Comparison of ENCODE assay signal across 20 cellular contexts in genomic region chr15:75380773-75381172, GRCh38. TPM values are rescaled to one million over a fixed set of nuclear protein-coding genes. Genes with fewer than 3 reads are reported as not detected.
DNase-seq lines count a peak whose midpoint lies in the region; ATAC-seq and TF ChIP-seq lines count a peak whose summit lies in the region.
"Had no signal": no experiment of that assay in that cellular context is flagged by ENCODE, and none has a peak within 500 bp of the region (broad histone marks: within the 10 kb centered on the region; RNA-seq: fewer than 3 reads in every experiment).

No MANE protein-coding gene starts in this region.

- DNase-seq in activated T-cell treated with anti-CD3 and anti-CD28 coated beads, Interleukin-2, amount 50 U/mL, for 72 hours, result no peak
- DNase-seq in activated T-cell treated with anti-CD3 and anti-CD28 coated beads for 4 hours (no peak), RPMI8226 (peak; percentile 81), endothelial cell (ENCODE audit: low spot score) (no peak)
- DNase-seq in stimulated activated effector memory CD8-positive, alpha-beta T cell treated with anti-CD3 and anti-CD28 coated beads, Interleukin-12 subunit alpha, Interleukin-12 subunit beta, amount 100 ng/mL, for 72 hours (ENCODE audit: low spot score in 2 of 2), result no peak
- DNase-seq: CD4-positive, alpha-beta T cell; COR-L47; H7; KBM-7; MG63; NCI-H1105 treated with DMSO at 0.1 percent for 48 hours; NCI-H146; NCI-H2029; NCI-H446; NCI-H524 treated with DMSO at 0.1 percent for 48 hours; NCI-H774; SK-N-SH had no signal

- ATAC-seq in activated T-cell treated with anti-CD3 and anti-CD28 coated beads, Interleukin-2, amount 50 U/mL, for 72 hours (replicated peaks in 1 of 2), result no peak
- ATAC-seq in stimulated activated effector memory CD8-positive, alpha-beta T cell treated with anti-CD3 and anti-CD28 coated beads, Interleukin-12 subunit alpha, Interleukin-12 subunit beta, amount 100 ng/mL, for 72 hours, result no peak
- ATAC-seq in HG03432 (IDR thresholded peaks at IDR 0.05; ENCODE audit: unreplicated experiment) (no peak), HG03280 (IDR thresholded peaks at IDR 0.05; ENCODE audit: unreplicated experiment) (no peak), GM21526 (IDR thresholded peaks at IDR 0.05; ENCODE audit: low FRiP score, unreplicated experiment) (no peak)

- peaks cover 4% of the 10 kb centered on the region for H3K4me1 Mint-ChIP-seq in activated T-cell treated with anti-CD3 and anti-CD28 coated beads, Interleukin-2, amount 50 U/mL, for 72 hours (ENCODE audit: low read depth)
- H3K4me1 Mint-ChIP-seq in endothelial cell (ENCODE audit: unreplicated experiment), result peaks cover 17% of the 10 kb centered on the region
- peaks cover 4% of the 10 kb centered on the region for H3K4me1 Mint-ChIP-seq in stimulated activated effector memory CD8-positive, alpha-beta T cell treated with anti-CD3 and anti-CD28 coated beads, Interleukin-12 subunit alpha, Interleukin-12 subunit beta, amount 100 ng/mL, for 72 hours

- no peak for TF ChIP-seq CTCF in endothelial cell (IDR thresholded peaks at IDR 0.05; ENCODE audit: unreplicated experiment)

- H3K9me3 Mint-ChIP-seq in activated T-cell treated with anti-CD3 and anti-CD28 coated beads, Interleukin-2, amount 50 U/mL, for 72 hours, result no peaks in the 10 kb centered on the region
- no peaks in the 10 kb centered on the region for H3K9me3 Mint-ChIP-seq in endothelial cell (ENCODE audit: unreplicated experiment)
- H3K9me3 Mint-ChIP-seq in stimulated activated effector memory CD8-positive, alpha-beta T cell treated with anti-CD3 and anti-CD28 coated beads, Interleukin-12 subunit alpha, Interleukin-12 subunit beta, amount 100 ng/mL, for 72 hours, result no peaks in the 10 kb centered on the region
- H3K9me3 Mint-ChIP-seq: CD4-positive, alpha-beta T cell had no signal

- peak overlapping the region; percentile 26 for H3K27ac Mint-ChIP-seq in activated T-cell treated with anti-CD3 and anti-CD28 coated beads, Interleukin-2, amount 50 U/mL, for 72 hours
- H3K27ac Mint-ChIP-seq in endothelial cell (ENCODE audit: unreplicated experiment), result no peak overlapping the region
- H3K27ac Mint-ChIP-seq in stimulated activated effector memory CD8-positive, alpha-beta T cell treated with anti-CD3 and anti-CD28 coated beads, Interleukin-12 subunit alpha, Interleukin-12 subunit beta, amount 100 ng/mL, for 72 hours, result peak overlapping the region; percentile 27
- H3K27ac Mint-ChIP-seq: CD4-positive, alpha-beta T cell had no signal

- peaks cover 7 to 34% of the 10 kb centered on the region in 2 donors for H3K36me3 Mint-ChIP-seq in activated T-cell treated with anti-CD3 and anti-CD28 coated beads, Interleukin-2, amount 50 U/mL, for 72 hours (ENCODE audit: insufficient read depth in 2 of 2)
- H3K36me3 Mint-ChIP-seq in endothelial cell (ENCODE audit: low read depth, unreplicated experiment), result peaks cover 19% of the 10 kb centered on the region
- peaks cover 100% of the 10 kb centered on the region for H3K36me3 Mint-ChIP-seq in stimulated activated effector memory CD8-positive, alpha-beta T cell treated with anti-CD3 and anti-CD28 coated beads, Interleukin-12 subunit alpha, Interleukin-12 subunit beta, amount 100 ng/mL, for 72 hours

- H3K27me3 Mint-ChIP-seq in activated T-cell treated with anti-CD3 and anti-CD28 coated beads, Interleukin-2, amount 50 U/mL, for 72 hours (ENCODE audit: low read depth), result no peaks in the 10 kb centered on the region
- H3K27me3 Mint-ChIP-seq in endothelial cell (ENCODE audit: unreplicated experiment), result peaks cover 1% of the 10 kb centered on the region
- H3K27me3 Mint-ChIP-seq: CD4-positive, alpha-beta T cell had no signal

- no peak overlapping the region for H3K4me3 Mint-ChIP-seq in activated T-cell treated with anti-CD3 and anti-CD28 coated beads, Interleukin-2, amount 50 U/mL, for 72 hours
- H3K4me3 Mint-ChIP-seq in endothelial cell (ENCODE audit: unreplicated experiment), result peak overlapping the region; percentile 70
- no peak overlapping the region for H3K4me3 Mint-ChIP-seq in stimulated activated effector memory CD8-positive, alpha-beta T cell treated with anti-CD3 and anti-CD28 coated beads, Interleukin-12 subunit alpha, Interleukin-12 subunit beta, amount 100 ng/mL, for 72 hours
- H3K4me3 Mint-ChIP-seq: CD4-positive, alpha-beta T cell had no signal

RNA-seq across cellular contexts. Expression of gene MAN2C1, which starts 12.4 kb away (rescaled TPM):
- 100 to 1,000 TPM; 106 to 120 TPM for total RNA-seq in activated T-cell treated with anti-CD3 and anti-CD28 coated beads, Interleukin-2, amount 50 U/mL, for 72 hours
- 237 TPM for total RNA-seq in endothelial cell (ENCODE audit: unreplicated experiment)

RNA-seq across cellular contexts. Expression of gene NEIL1, which starts 33.9 kb away (rescaled TPM):
- 10 to 100 TPM in 1 of 2 donors, 1 to 10 TPM in 1; 5.8 to 11.0 TPM for total RNA-seq in activated T-cell treated with anti-CD3 and anti-CD28 coated beads, Interleukin-2, amount 50 U/mL, for 72 hours
- total RNA-seq in endothelial cell (ENCODE audit: unreplicated experiment), result 149 TPM

RNA-seq across cellular contexts. Expression of gene COMMD4, which starts 44.9 kb away (rescaled TPM):
- 10 to 100 TPM; 50.6 to 61.1 TPM for total RNA-seq in activated T-cell treated with anti-CD3 and anti-CD28 coated beads, Interleukin-2, amount 50 U/mL, for 72 hours
- 165 TPM for total RNA-seq in endothelial cell (ENCODE audit: unreplicated experiment)

Comparison
In these comparisons a context has a peak if more than half of its experiments do, and no peak if none do; other contexts are left out.
1. RNA of gene NEIL1, which starts 33.9 kb away (total RNA-seq): 149 TPM in endothelial cell (single experiment); 5.8 to 11.0 TPM in activated T-cell treated with anti-CD3 and anti-CD28 coated beads, Interleukin-2, amount 50 U/mL, for 72 hours; every median in the first group is over 10 times any median in the second.